Comparison of ENCODE assay signal across 2 cellular contexts in genomic region chr20:10408427-10408826, GRCh38.
TF ChIP-seq lines count a peak whose summit lies in the region.

No MANE protein-coding gene starts in this region.

TF ChIP-seq in SK-N-SH treated with all-trans-retinoic acid at 6 μM for 48 hours, 23 proteins besides CTCF, POLR2A, EP300 and RAD21 (continued from another document):
- TF ChIP-seq TSHZ2 (CRISPR knock-in tag; IDR thresholded peaks at IDR 0.05) (no peak), GLIS3 (CRISPR knock-in tag; IDR thresholded peaks at IDR 0.05) (no peak), OSR1 (CRISPR knock-in tag; IDR thresholded peaks at IDR 0.05) (no peak), ZFP3 (CRISPR knock-in tag; IDR thresholded peaks at IDR 0.05) (no peak), TCF4 (CRISPR knock-in tag; IDR thresholded peaks at IDR 0.05; ENCODE audit: borderline replicate concordance) (no peak), ISL1 (CRISPR knock-in tag; IDR thresholded peaks at IDR 0.05) (no peak; the same call in 1 of the 2 replicates), ESRRG (CRISPR knock-in tag; IDR thresholded peaks at IDR 0.05) (no peak), POU6F1 (CRISPR knock-in tag; IDR thresholded peaks at IDR 0.05; ENCODE audit: borderline replicate concordance, low read depth) (no peak)
- TF ChIP-seq, protein P1, sequence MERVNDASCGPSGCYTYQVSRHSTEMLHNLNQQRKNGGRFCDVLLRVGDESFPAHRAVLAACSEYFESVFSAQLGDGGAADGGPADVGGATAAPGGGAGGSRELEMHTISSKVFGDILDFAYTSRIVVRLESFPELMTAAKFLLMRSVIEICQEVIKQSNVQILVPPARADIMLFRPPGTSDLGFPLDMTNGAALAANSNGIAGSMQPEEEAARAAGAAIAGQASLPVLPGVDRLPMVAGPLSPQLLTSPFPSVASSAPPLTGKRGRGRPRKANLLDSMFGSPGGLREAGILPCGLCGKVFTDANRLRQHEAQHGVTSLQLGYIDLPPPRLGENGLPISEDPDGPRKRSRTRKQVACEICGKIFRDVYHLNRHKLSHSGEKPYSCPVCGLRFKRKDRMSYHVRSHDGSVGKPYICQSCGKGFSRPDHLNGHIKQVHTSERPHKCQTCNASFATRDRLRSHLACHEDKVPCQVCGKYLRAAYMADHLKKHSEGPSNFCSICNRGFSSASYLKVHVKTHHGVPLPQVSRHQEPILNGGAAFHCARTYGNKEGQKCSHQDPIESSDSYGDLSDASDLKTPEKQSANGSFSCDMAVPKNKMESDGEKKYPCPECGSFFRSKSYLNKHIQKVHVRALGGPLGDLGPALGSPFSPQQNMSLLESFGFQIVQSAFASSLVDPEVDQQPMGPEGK (CRISPR knock-in tag; IDR thresholded peaks at IDR 0.05; ENCODE audit: borderline replicate concordance) = no peak

TF ChIP-seq in SK-N-SH, 30 proteins besides CTCF, POLR2A, EP300 and RAD21 (continued from another document):
- TF ChIP-seq IRF3 (IDR thresholded peaks at IDR 0.05; ENCODE audit: low read depth, low read length) = no peak
- TF ChIP-seq USF1 (IDR thresholded peaks at IDR 0.05; ENCODE audit: borderline replicate concordance, low read depth) = no peak
- TF ChIP-seq RFX5 (IDR thresholded peaks at IDR 0.05; ENCODE audit: low read length) = no peak
- no peak for TF ChIP-seq NRF1 (IDR thresholded peaks at IDR 0.05; ENCODE audit: low read depth, low read length)
- no peak for TF ChIP-seq USF2 (IDR thresholded peaks at IDR 0.05; ENCODE audit: borderline replicate concordance, low read depth, low read length)
- TF ChIP-seq MXI1 (IDR thresholded peaks at IDR 0.05; ENCODE audit: low read depth, low read length) = no peak
